Comparison of ENCODE assay signal across 9 cellular contexts in the genomic region with DNA sequence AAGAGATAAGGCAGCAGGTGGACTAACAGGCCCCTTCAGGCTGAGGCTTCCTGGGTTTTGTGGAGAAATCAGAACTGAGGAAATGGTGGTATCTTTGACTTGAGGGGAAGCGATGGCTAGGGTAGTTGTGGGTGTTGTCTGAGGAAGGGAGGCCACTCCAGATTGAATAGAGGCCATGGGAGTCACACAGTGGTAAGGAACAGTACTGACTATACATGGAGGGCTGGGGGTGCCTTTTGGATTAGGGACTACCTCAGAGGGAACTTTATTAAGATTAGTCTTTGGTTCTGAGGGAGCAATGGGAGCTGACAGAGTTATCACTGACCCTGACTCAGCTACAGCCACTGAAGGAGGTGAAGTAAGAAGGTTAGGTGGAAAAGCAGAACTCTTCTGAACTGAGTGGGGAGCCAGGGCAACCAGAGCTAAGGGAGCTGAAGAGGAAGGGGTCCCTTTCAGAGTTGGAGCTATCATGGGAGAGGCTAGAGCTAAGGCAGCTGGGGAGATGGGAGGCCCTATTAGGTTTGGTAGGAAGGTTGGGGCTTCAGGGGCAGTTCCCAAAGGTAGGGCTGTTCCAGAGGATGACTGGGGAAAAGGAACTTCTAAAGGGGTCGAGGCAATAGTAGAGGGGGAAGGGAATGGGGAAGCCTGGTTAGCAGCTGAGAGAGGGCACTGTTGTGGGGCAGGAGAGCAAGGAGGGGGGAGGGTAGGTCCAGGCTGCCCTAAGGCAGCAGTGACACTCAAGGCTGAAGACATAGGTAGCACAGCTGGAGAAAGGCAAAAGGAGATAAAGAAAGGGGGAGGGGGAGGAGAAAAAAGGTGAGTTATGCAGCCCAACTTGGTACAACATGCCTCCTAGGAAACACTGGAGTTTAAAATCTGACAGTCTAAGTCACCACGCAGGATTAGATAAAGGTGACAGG. TPM values are rescaled to one million over a fixed set of nuclear protein-coding genes. Genes with fewer than 3 reads are reported as not detected.
DNase-seq lines count a peak whose midpoint lies in the region; ATAC-seq and TF ChIP-seq lines count a peak whose summit lies in the region.
"Had no signal": no experiment of that assay in that cellular context is flagged by ENCODE, and none has a peak within 500 bp of the region (broad histone marks: within the 10 kb centered on the region; RNA-seq: fewer than 3 reads in every experiment).

No MANE protein-coding gene starts in this region.

- no peaks in the 10 kb centered on the region for H3K27me3 ChIP-seq in left ventricle myocardium inferior (ENCODE audit: low read depth)

- H3K4me3 ChIP-seq in left ventricle myocardium inferior = peak overlapping the region; percentile 82

- H3K27me3 Mint-ChIP-seq in activated B cell treated with CpG ODN at 0.5 μM for 24 hours (no peaks in the 10 kb centered on the region), immature natural killer cell (ENCODE audit: low read depth in 3 of 3) (peaks cover 4 to 5% (median 4%) of the 10 kb centered on the region in 3 donors)

- H3K27ac Mint-ChIP-seq in activated B cell treated with CpG ODN at 0.5 μM for 24 hours (peak overlapping the region; percentile 76), immature natural killer cell (peak overlapping the region; percentile 62 to 96 (median 74))

- H3K9me3 ChIP-seq in left ventricle myocardium inferior (replicated peaks) = no peaks in the 10 kb centered on the region

- DNase-seq in left ventricle myocardium inferior = no peak
- DNase-seq in cardiac septum (ENCODE audit: low spot score) = no peak
- no peak for DNase-seq in activated B cell treated with CpG ODN at 0.5 μM for 24 hours
- no peak for DNase-seq in immature natural killer cell
- DNase-seq in activated gamma-delta T cell (lab: John Stamatoyannopoulos, UW) = no peak
- DNase-seq in head of caudate nucleus = no peak
- no peak for DNase-seq in NCI-H2081 (lab: John Stamatoyannopoulos, UW)

- H3K36me3 ChIP-seq in left ventricle myocardium inferior = peaks cover 39% of the 10 kb centered on the region

- TF ChIP-seq CTCF in left ventricle myocardium inferior (IDR thresholded peaks at IDR 0.05; ENCODE audit: borderline replicate concordance) (no peak), activated B cell treated with CpG ODN at 0.5 μM for 24 hours (IDR thresholded peaks at IDR 0.05) (no peak)

- POLR2A ChIA-PET in activated B cell treated with CpG ODN at 0.5 μM for 24 hours (lab: Charles Lee) = interaction anchor here (0.7 to 6.0 kb wide), 5 partner anchors 21 to 86 kb away, joined by 3 to 39 read pairs (median 3); a partner anchor contains a TSS

- H3K36me3 Mint-ChIP-seq in activated B cell treated with CpG ODN at 0.5 μM for 24 hours (ENCODE audit: low read depth) (peaks cover 78% of the 10 kb centered on the region), immature natural killer cell (peaks cover 0 to 7% (median 6%) of the 10 kb centered on the region in 3 donors)

- CTCF ChIA-PET in activated B cell treated with CpG ODN at 0.5 μM for 24 hours (lab: Charles Lee) = no interaction called here

- intact Hi-C loops in left ventricle myocardium inferior (cut with micrococcal nuclease) (loop anchor here (10.0 kb wide), 1 partner anchor 76 kb away; a partner anchor contains a TSS), cardiac septum (cut with DNase I) (no loop called here), activated B cell treated with CpG ODN at 0.5 μM for 24 hours (cut with micrococcal nuclease) (no loop called here), head of caudate nucleus (cut with DNase I) (loop anchor here (10.0 kb wide), 1 partner anchor 86 kb away; a partner anchor contains a TSS)

- ATAC-seq in activated B cell treated with CpG ODN at 0.5 μM for 24 hours (ENCODE audit: low read depth) (no peak), GM18502 (IDR thresholded peaks at IDR 0.05; ENCODE audit: poor library complexity, unreplicated experiment) (no peak)
- ATAC-seq: sciatic nerve had no signal

- no peaks in the 10 kb centered on the region for H3K9me3 Mint-ChIP-seq in activated B cell treated with CpG ODN at 0.5 μM for 24 hours
- no peaks in the 10 kb centered on the region for H3K9me3 Mint-ChIP-seq in immature natural killer cell

- peaks cover 86% of the 10 kb centered on the region for H3K4me1 ChIP-seq in left ventricle myocardium inferior

- peak overlapping the region; percentile 95 for H3K27ac ChIP-seq in left ventricle myocardium inferior (replicated peaks)

- H3K4me1 Mint-ChIP-seq in activated B cell treated with CpG ODN at 0.5 μM for 24 hours = peaks cover 81% of the 10 kb centered on the region
- peaks cover 87 to 88% of the 10 kb centered on the region in 2 donors for H3K4me1 Mint-ChIP-seq in immature natural killer cell

- H3K4me3 Mint-ChIP-seq in activated B cell treated with CpG ODN at 0.5 μM for 24 hours (peak overlapping the region; percentile 39), immature natural killer cell (peak overlapping the region; percentile 0 to 57 (median 16))

RNA-seq across cellular contexts. Expression of a gene that starts 4.1 kb away (rescaled TPM):
- total RNA-seq in left ventricle myocardium inferior (477 TPM), cardiac septum (441 TPM), activated B cell treated with CpG ODN at 0.5 μM for 24 hours (1,104 and 1,342 TPM in 2 replicates)
- polyA plus RNA-seq in immature natural killer cell = 100 to 1,000 TPM; 662 to 819 (median 747) TPM

RNA-seq across cellular contexts. Expression of a gene that starts 31.2 kb away (rescaled TPM):
- total RNA-seq in left ventricle myocardium inferior (2.7 TPM), cardiac septum (2.0 TPM), activated B cell treated with CpG ODN at 0.5 μM for 24 hours (15.1 and 16.8 TPM in 2 replicates)
- 10 to 100 TPM; 24.6 to 31.7 (median 27.4) TPM for polyA plus RNA-seq in immature natural killer cell

RNA-seq across cellular contexts. Expression of a gene that starts 32.9 kb away (rescaled TPM):
- total RNA-seq in left ventricle myocardium inferior (136 TPM), cardiac septum (121 TPM), activated B cell treated with CpG ODN at 0.5 μM for 24 hours (183 and 185 TPM in 2 replicates)
- 100 to 1,000 TPM; 175 to 222 (median 180) TPM for polyA plus RNA-seq in immature natural killer cell

RNA-seq across cellular contexts. Expression of a gene that starts 42.2 kb away (rescaled TPM):
- not detected for total RNA-seq in left ventricle myocardium inferior
- total RNA-seq in cardiac septum = not detected
- 0.29 and 0.46 TPM in 2 replicates for total RNA-seq in activated B cell treated with CpG ODN at 0.5 μM for 24 hours
- 1 to 10 TPM in 1 of 3 donors, not detected in 2; 1.1 TPM for polyA plus RNA-seq in immature natural killer cell

Comparison
In these comparisons a context has a peak if more than half of its experiments do, and no peak if none do; other contexts are left out.
1. intact Hi-C loops: an anchor here in left ventricle myocardium inferior (10.0 kb wide) and head of caudate nucleus (10.0 kb wide); none called in cardiac septum and activated B cell treated with CpG ODN at 0.5 μM for 24 hours.